19 cellular contexts compared by ENCODE assay signal in genomic region chr1:173175514-173176146, GRCh38. TPM values are rescaled to one million over a fixed set of nuclear protein-coding genes. Genes with fewer than 3 reads are reported as not detected.
DNase-seq lines count a peak whose midpoint lies in the region; ATAC-seq, FAIRE-seq and TF ChIP-seq lines count a peak whose summit lies in the region.
"Had no signal": no experiment of that assay in that cellular context is flagged by ENCODE, and none has a peak within 500 bp of the region (broad histone marks: within the 10 kb centered on the region; RNA-seq: fewer than 3 reads in every experiment).

No MANE protein-coding gene starts in this region.

- no peak overlapping the region for H3K4me3 Mint-ChIP-seq in effector memory CD8-positive, alpha-beta T cell
- H3K4me3 Mint-ChIP-seq: CD8-positive, alpha-beta memory T cell; type B pancreatic cell had no signal

- peaks cover 8 to 14% of the 10 kb centered on the region in 2 donors for H3K9me3 Mint-ChIP-seq in effector memory CD8-positive, alpha-beta T cell
- H3K9me3 Mint-ChIP-seq: type B pancreatic cell had no signal

- DNase-seq in A673 (ENCODE audit: low spot score) (peak; percentile 5), HTR-8/SVneo (ENCODE audit: insufficient read length, low spot score) (peak; percentile 12), bronchial epithelial cell (ENCODE audit: low read depth) (peak; percentile 38), left lung (no peak), Right ventricle myocardium inferior (ENCODE audit: missing footprints) (no peak)
- no peak for DNase-seq in effector memory CD8-positive, alpha-beta T cell
- DNase-seq: 8988T; amniotic stem cell; CD8-positive, alpha-beta memory T cell; cortex of kidney; esophagus squamous epithelium; hypothalamus; NCI-H146; ovary; SHP77 had no signal

- H3K4me3 ChIP-seq in A673 (ENCODE audit: low read depth, low read length, poor library complexity, severe bottlenecking) (no peak overlapping the region), bronchial epithelial cell (ENCODE audit: low read depth, low read length) (no peak overlapping the region), left lung (no peak overlapping the region)
- H3K4me3 ChIP-seq: esophagus squamous epithelium, ovary, skin epidermis had no signal

- peak; percentile 80 for ATAC-seq in left lung
- no peak for ATAC-seq in GM21515 (IDR thresholded peaks at IDR 0.05; ENCODE audit: unreplicated experiment)
- no peak for ATAC-seq in HG03521 (IDR thresholded peaks at IDR 0.05; ENCODE audit: unreplicated experiment)
- no peak for ATAC-seq in effector memory CD8-positive, alpha-beta T cell (replicated peaks)
- no peak for ATAC-seq in Right ventricle myocardium inferior

- no peak for TF ChIP-seq CTCF in A673 (conservative IDR thresholded peaks at IDR 0.05; ENCODE audit: low read depth, low read length)
- no peak for TF ChIP-seq CTCF in bronchial epithelial cell (IDR thresholded peaks at IDR 0.05; ENCODE audit: insufficient read depth, low read length, severe bottlenecking)
- no peak for TF ChIP-seq CTCF in left lung (IDR thresholded peaks at IDR 0.05)

- H3K27me3 ChIP-seq in A673 (replicated peaks; ENCODE audit: insufficient read depth, low read depth, low read length, poor library complexity) (no peaks in the 10 kb centered on the region), bronchial epithelial cell (ENCODE audit: control insufficient read depth, insufficient read depth, low read length) (no peaks in the 10 kb centered on the region), left lung (no peaks in the 10 kb centered on the region)
- H3K27me3 ChIP-seq: esophagus squamous epithelium, ovary had no signal

- H3K27ac ChIP-seq in A673 (ENCODE audit: low read depth, low read length, poor library complexity, severe bottlenecking) (no peak overlapping the region), left lung (no peak overlapping the region)
- H3K27ac ChIP-seq: esophagus squamous epithelium, ovary, skin epidermis had no signal

- no peaks in the 10 kb centered on the region for H3K36me3 ChIP-seq in A673 (ENCODE audit: insufficient read depth, low read length, poor library complexity, severe bottlenecking)
- H3K36me3 ChIP-seq in bronchial epithelial cell (ENCODE audit: control insufficient read depth, insufficient read depth, low read length), result no peaks in the 10 kb centered on the region
- H3K36me3 ChIP-seq in left lung, result no peaks in the 10 kb centered on the region
- H3K36me3 ChIP-seq: esophagus squamous epithelium, ovary had no signal

- no peak overlapping the region for H3K27ac Mint-ChIP-seq in effector memory CD8-positive, alpha-beta T cell
- H3K27ac Mint-ChIP-seq: type B pancreatic cell had no signal

- H3K4me1 ChIP-seq in A673 (ENCODE audit: insufficient read depth, low read length, poor library complexity, severe bottlenecking), result no peaks in the 10 kb centered on the region
- peaks cover 0 to 5% of the 10 kb centered on the region in 2 donors for H3K4me1 ChIP-seq in left lung

- intact Hi-C loops in A673 (cut with micrococcal nuclease; ENCODE audit: unreplicated experiment) (no loop called here), left lung (cut with DNase I) (no loop called here), Right ventricle myocardium inferior (cut with DNase I) (no loop called here)

- no TSS peak for BruUV-seq in A673 (replicated peaks; lab: Mats Ljungman, UMichigan)

- FAIRE-seq in HTR-8/SVneo (lab: Jason Lieb, UNC), result no peak
- no peak for FAIRE-seq in bronchial epithelial cell (lab: Jason Lieb, UNC)

- POLR2A ChIA-PET in A673 (lab: Charles Lee; ENCODE audit: low non-redundant PET), result interaction anchor here (0.5 kb wide), 1 partner anchor 176 kb away, joined by 3 read pairs; no protein-coding TSS in a partner anchor

- CTCF ChIA-PET in A673 (lab: Charles Lee), result no interaction called here

- H3K27me3 Mint-ChIP-seq in effector memory CD8-positive, alpha-beta T cell, result no peaks in the 10 kb centered on the region
- H3K27me3 Mint-ChIP-seq: type B pancreatic cell had no signal

- no peaks in the 10 kb centered on the region for H3K4me1 Mint-ChIP-seq in effector memory CD8-positive, alpha-beta T cell (ENCODE audit: low read depth in 2 of 2)
- H3K4me1 Mint-ChIP-seq: CD8-positive, alpha-beta memory T cell had no signal

- no peaks in the 10 kb centered on the region for H3K36me3 Mint-ChIP-seq in effector memory CD8-positive, alpha-beta T cell (ENCODE audit: insufficient read depth)
- H3K36me3 Mint-ChIP-seq: type B pancreatic cell had no signal

- H3K9me3 ChIP-seq in A673 (ENCODE audit: low read depth, low read length, poor library complexity, severe bottlenecking) (peaks cover 9% of the 10 kb centered on the region), left lung (peaks cover 0 to 32% of the 10 kb centered on the region in 2 donors)
- H3K9me3 ChIP-seq: ovary had no signal

RNA-seq across cellular contexts. Expression of gene TNFSF4, which starts 31.5 kb away (rescaled TPM):
- total RNA-seq in A673 (2021) (0.20 and 0.21 TPM in 2 replicates), bronchial epithelial cell (under 0.01 and 0.13 TPM in 2 replicates), left lung (1 to 10 TPM in 1 of 2 donors, under 1 TPM in 1; 0.73 to 1.3 TPM), Right ventricle myocardium inferior (1.0 TPM)

Comparison
In these comparisons a context has a peak if more than half of its experiments do, and no peak if none do; other contexts are left out.
1. DNase-seq: peak in A673 (single experiment), HTR-8/SVneo (single experiment) and bronchial epithelial cell (single experiment); none in left lung (0 of 2), effector memory CD8-positive, alpha-beta T cell (0 of 3) and Right ventricle myocardium inferior (single experiment).